Comparison of ENCODE assay signal across 8 cellular contexts in genomic region chr9:123679330-123679987, GRCh38.
A peak's percentile ranks its signal among the peaks of the same experiment; 100 is the strongest.
DNase-seq lines count a peak whose midpoint lies in the region; ATAC-seq, FAIRE-seq and TF ChIP-seq lines count a peak whose summit lies in the region.

No MANE protein-coding gene starts in this region.

- H3K79me2 ChIP-seq in PC-3 (ENCODE audit: low read length), result no peaks in the 10 kb centered on the region

- no peaks in the 10 kb centered on the region for H4K20me1 ChIP-seq in PC-3 (ENCODE audit: low read length)

- DNase-seq in AG20443 (ENCODE audit: low spot score) (peak; percentile 61), PC-3 (no peak), neuronal stem cell (ENCODE audit: low spot score) (no peak), frontal cortex (ENCODE audit: low spot score in 2 of 2) (no peak), ureter (ENCODE audit: low spot score) (no peak), H7 (no peak)

- H3K27ac ChIP-seq in PC-3 (ENCODE audit: low read length), result peak overlapping the region; percentile 75; the same call in 1 of the 2 replicates
- no peak overlapping the region for H3K27ac ChIP-seq in neuronal stem cell (replicated peaks; ENCODE audit: low read length)

- no peaks in the 10 kb centered on the region for H3F3A ChIP-seq in PC-3 (ENCODE audit: low read length, unreplicated experiment)

- no peak overlapping the region for H2BK15ac ChIP-seq in neuronal stem cell (ENCODE audit: low read length)

- FAIRE-seq in frontal cortex (lab: Jason Lieb, UNC), result no peak

- no peak overlapping the region for H3K9ac ChIP-seq in PC-3 (ENCODE audit: low read length)
- H3K9ac ChIP-seq in neuronal stem cell (ENCODE audit: low read depth, low read length, poor library complexity), result peak overlapping the region; percentile 7

- H3K36me3 ChIP-seq in PC-3 (ENCODE audit: low read depth, low read length) (no peaks in the 10 kb centered on the region), neuronal stem cell (replicated peaks in 1 of 2; ENCODE audit: control insufficient read depth in 2 of 2, insufficient read depth in 2 of 2, low read length in 2 of 2) (no peaks in the 10 kb centered on the region), H7 (replicated peaks; ENCODE audit: control insufficient read depth, insufficient read depth, low read length) (no peaks in the 10 kb centered on the region)

- H3K79me1 ChIP-seq in neuronal stem cell (ENCODE audit: low read depth, low read length), result no peaks in the 10 kb centered on the region

- H3K4me2 ChIP-seq in PC-3 (ENCODE audit: low read length) (peak overlapping the region; percentile 63; the same call in 1 of the 2 replicates), neuronal stem cell (ENCODE audit: insufficient read depth, low read length, poor library complexity, severe bottlenecking) (no peak overlapping the region)

- H2BK5ac ChIP-seq in neuronal stem cell (ENCODE audit: low read length), result no peak overlapping the region

- no peak overlapping the region for H3K4ac ChIP-seq in neuronal stem cell (ENCODE audit: low read length)

- intact Hi-C loops in PC-3 (cut with micrococcal nuclease), result no loop called here

- no TSS peak for BruUV-seq in PC-3 (replicated peaks; lab: Mats Ljungman, UMichigan)

- H3K4me1 ChIP-seq in PC-3 (ENCODE audit: insufficient read depth, low read length) (peaks cover 19% of the 10 kb centered on the region), neuronal stem cell (ENCODE audit: control insufficient read depth in 2 of 2, insufficient read depth in 1 of 2, low read depth in 1 of 2, low read length in 2 of 2) (peaks cover 0 to 11% of the 10 kb centered on the region in 2 donors)

- no peaks in the 10 kb centered on the region for H3K9me2 ChIP-seq in PC-3 (replicated peaks; ENCODE audit: low read length)

- no peak overlapping the region for H4K8ac ChIP-seq in neuronal stem cell (ENCODE audit: low read depth, low read length)

- no peak overlapping the region for H2BK120ac ChIP-seq in neuronal stem cell (ENCODE audit: low read depth, low read length)

- peak; percentile 83 for ATAC-seq in GM18519 (IDR thresholded peaks at IDR 0.05; ENCODE audit: low FRiP score, unreplicated experiment)
- peak; percentile 93 for ATAC-seq in HG02870 (IDR thresholded peaks at IDR 0.05; ENCODE audit: unreplicated experiment)
- ATAC-seq in PC-3, result no peak

- peak overlapping the region; percentile 25 for H3K18ac ChIP-seq in neuronal stem cell (ENCODE audit: low read length)

- POLR2A ChIA-PET in PC-3 (lab: Charles Lee; ENCODE audit: unreplicated experiment), result no interaction called here

- H3K27me3 ChIP-seq in PC-3 (ENCODE audit: low read length) (no peaks in the 10 kb centered on the region), neuronal stem cell (ENCODE audit: control insufficient read depth in 3 of 3, insufficient read depth in 3 of 3, low read depth in 1 of 3, low read length in 3 of 3) (no peaks in the 10 kb centered on the region), H7 (ENCODE audit: control insufficient read depth, insufficient read depth, low read length) (no peaks in the 10 kb centered on the region)

- no peak overlapping the region for H2BK12ac ChIP-seq in neuronal stem cell (ENCODE audit: low read length)

- H4K91ac ChIP-seq in neuronal stem cell (ENCODE audit: low read depth, low read length, poor library complexity), result no peak overlapping the region

- WGBS in neuronal stem cell (ENCODE audit: extremely low coverage in 2 of 2, insufficient read length in 2 of 2, insufficient replicate concordance in 1 of 2), 2 donors, result no CpG with 5 or more reads among the region's 16 CpGs

- TF ChIP-seq CTCF in PC-3 (conservative IDR thresholded peaks at IDR 0.05; ENCODE audit: low read depth, low read length), result no peak

- H2AK5ac ChIP-seq in neuronal stem cell (ENCODE audit: low read depth, low read length), result no peak overlapping the region

- H3K23ac ChIP-seq in neuronal stem cell (ENCODE audit: low read depth, low read length, poor library complexity), result no peak overlapping the region

- peak overlapping the region; percentile 44 for H3K14ac ChIP-seq in neuronal stem cell (ENCODE audit: low read length)

- CTCF ChIA-PET in PC-3 (lab: Charles Lee), result no interaction called here

- H2AFZ ChIP-seq in PC-3 (ENCODE audit: low read length) (no peak overlapping the region), neuronal stem cell (ENCODE audit: low read length) (no peak overlapping the region)

- H3K4me3 ChIP-seq in PC-3 (ENCODE audit: low read length) (no peak overlapping the region), neuronal stem cell (ENCODE audit: low read length in 2 of 2) (no peak overlapping the region), H7 (ENCODE audit: insufficient read depth, low read depth, low read length) (no peak overlapping the region)

- H3K9me3 ChIP-seq in PC-3 (ENCODE audit: low read length), result no peaks in the 10 kb centered on the region
- peaks cover 6 to 7% of the 10 kb centered on the region in 2 donors for H3K9me3 ChIP-seq in neuronal stem cell (replicated peaks in 1 of 2; ENCODE audit: control insufficient read depth in 2 of 2, insufficient read depth in 1 of 2, low read depth in 1 of 2, low read length in 2 of 2)
